12 cellular contexts compared by ENCODE assay signal in genomic region chr3:69998759-69999158, GRCh38. TPM values are rescaled to one million over a fixed set of nuclear protein-coding genes. Genes with fewer than 3 reads are reported as not detected.
A peak's percentile ranks its signal among the peaks of the same experiment; 100 is the strongest.
DNase-seq lines count a peak whose midpoint lies in the region; ATAC-seq, FAIRE-seq and TF ChIP-seq lines count a peak whose summit lies in the region.
"Had no signal": no experiment of that assay in that cellular context is flagged by ENCODE, and none has a peak within 500 bp of the region (broad histone marks: within the 10 kb centered on the region; RNA-seq: fewer than 3 reads in every experiment).

No MANE protein-coding gene starts in this region.

- ATAC-seq in pancreas (peak; percentile 28 to 62 (median 46)), GM18519 (IDR thresholded peaks at IDR 0.05; ENCODE audit: low FRiP score, unreplicated experiment) (no peak)
- ATAC-seq in activated naive CD8-positive, alpha-beta T cell treated with anti-CD3 and anti-CD28 coated beads, Interleukin-2, amount 50 U/mL, for 24 hours = no peak
- ATAC-seq: activated CD4-positive, alpha-beta T cell treated with anti-CD3 and anti-CD28 coated beads for 36 hours had no signal

- H3K9me2 ChIP-seq in PC-9 (ENCODE audit: insufficient read depth) = no peaks in the 10 kb centered on the region

- 20 to 21% methylated on average over 3 of the region's 3 CpGs for WGBS in pancreas, 2 donors

- TF ChIP-seq CTCF in PC-9 (conservative IDR thresholded peaks at IDR 0.05) = no peak
- TF ChIP-seq CTCF in fibroblast of lung (conservative IDR thresholded peaks at IDR 0.05 in 1 of 2, IDR thresholded peaks at IDR 0.05 in 1 of 2; ENCODE audit: low read depth in 1 of 2, low read length in 2 of 2) = no peak
- TF ChIP-seq CTCF in pancreas (IDR thresholded peaks at IDR 0.05) = no peak
- no peak for TF ChIP-seq CTCF in GM13976 (IDR thresholded peaks at IDR 0.05; ENCODE audit: borderline replicate concordance, control extremely low read depth, extremely low read depth, insufficient read depth, missing control alignments)

- H3K9me3 ChIP-seq in PC-9 (ENCODE audit: insufficient read depth, low read depth) (no peaks in the 10 kb centered on the region), fibroblast of lung (ENCODE audit: control insufficient read depth, insufficient read depth, low read depth, low read length) (no peaks in the 10 kb centered on the region), pancreas (no peaks in the 10 kb centered on the region)

- H3K4me3 Mint-ChIP-seq in activated naive CD8-positive, alpha-beta T cell treated with anti-CD3 and anti-CD28 coated beads, Interleukin-2, amount 50 U/mL, for 24 hours = no peak overlapping the region
- H3K4me3 Mint-ChIP-seq: activated CD4-positive, alpha-beta T cell treated with anti-CD3 and anti-CD28 coated beads for 36 hours; CD4-positive, alpha-beta memory T cell had no signal

- no peaks in the 10 kb centered on the region for H3F3A ChIP-seq in PC-9 (ENCODE audit: insufficient read depth, low read depth)

- intact Hi-C loops in PC-9 (cut with micrococcal nuclease; ENCODE audit: unreplicated experiment) = no loop called here
- intact Hi-C loops in pancreas (cut with DNase I) = no loop called here

- H3K27me3 ChIP-seq in ACC112 (ENCODE audit: insufficient read depth, low read length) (peaks cover 18% of the 10 kb centered on the region), PC-9 (ENCODE audit: insufficient read depth, low read depth) (peaks cover 29% of the 10 kb centered on the region), fibroblast of lung (ENCODE audit: control insufficient read depth, insufficient read depth, low read length) (no peaks in the 10 kb centered on the region), pancreas (no peaks in the 10 kb centered on the region)

- peak overlapping the region; percentile 44 for H3K4me2 ChIP-seq in PC-9
- peak overlapping the region; percentile 7 for H3K4me2 ChIP-seq in fibroblast of lung (ENCODE audit: extremely low read depth, insufficient read depth, low read length)

- H3K36me3 ChIP-seq in ACC112 (ENCODE audit: insufficient read depth, low read length) = no peaks in the 10 kb centered on the region
- H3K36me3 ChIP-seq in PC-9 (ENCODE audit: low read depth) = no peaks in the 10 kb centered on the region
- no peaks in the 10 kb centered on the region for H3K36me3 ChIP-seq in fibroblast of lung (ENCODE audit: control insufficient read depth, insufficient read depth, low read length)
- H3K36me3 ChIP-seq in pancreas = no peaks in the 10 kb centered on the region

- POLR2A ChIA-PET in PC-9 (lab: Charles Lee; ENCODE audit: unreplicated experiment) = no interaction called here

- peaks cover 2% of the 10 kb centered on the region for H3K27me3 Mint-ChIP-seq in activated naive CD8-positive, alpha-beta T cell treated with anti-CD3 and anti-CD28 coated beads, Interleukin-2, amount 50 U/mL, for 24 hours
- H3K27me3 Mint-ChIP-seq: CD4-positive, alpha-beta memory T cell had no signal

- no peak for FAIRE-seq in pancreas (lab: Jason Lieb, UNC)
- FAIRE-seq: H1 had no signal

- H3K4me1 ChIP-seq in ACC112 (ENCODE audit: control insufficient read depth, insufficient read depth, low read length, unreplicated experiment) (no peaks in the 10 kb centered on the region), PC-9 (replicated peaks; ENCODE audit: insufficient read depth) (no peaks in the 10 kb centered on the region), fibroblast of lung (ENCODE audit: control insufficient read depth, extremely low read depth, insufficient read depth, low read length) (no peaks in the 10 kb centered on the region), pancreas (no peaks in the 10 kb centered on the region)

- DNase-seq in PC-9 = no peak
- no peak for DNase-seq in fibroblast of lung (ENCODE audit: low read depth in 2 of 2)
- DNase-seq in pancreas = no peak
- DNase-seq in GM13976 (ENCODE audit: low spot score) = no peak
- no peak for DNase-seq in activated naive CD8-positive, alpha-beta T cell treated with anti-CD3 and anti-CD28 coated beads, Interleukin-2, amount 50 U/mL, for 24 hours
- DNase-seq in NCI-H345 treated with DMSO at 0.1 percent for 48 hours (lab: John Stamatoyannopoulos, UW; ENCODE audit: unreplicated experiment) = no peak
- DNase-seq: activated CD4-positive, alpha-beta T cell treated with anti-CD3 and anti-CD28 coated beads for 36 hours; activated naive CD4-positive, alpha-beta T cell treated with anti-CD3 and anti-CD28 coated beads, Interleukin-2, amount 50 U/mL, for 16 hours; CD4-positive, alpha-beta memory T cell had no signal

- CTCF ChIA-PET in PC-9 (lab: Charles Lee) = no interaction called here

- no peaks in the 10 kb centered on the region for H3K79me2 ChIP-seq in ACC112 (ENCODE audit: control insufficient read depth, insufficient read depth, low read length, unreplicated experiment)
- H3K79me2 ChIP-seq in PC-9 (ENCODE audit: low read depth) = no peaks in the 10 kb centered on the region
- no peaks in the 10 kb centered on the region for H3K79me2 ChIP-seq in fibroblast of lung (ENCODE audit: control insufficient read depth, insufficient read depth, low read length)

- no TSS peak for BruUV-seq in PC-9 (replicated peaks; lab: Mats Ljungman, UMichigan)

- H2AFZ ChIP-seq in ACC112 (ENCODE audit: low read length, unreplicated experiment) = peak overlapping the region; percentile 72
- no peak overlapping the region for H2AFZ ChIP-seq in PC-9
- peak overlapping the region; percentile 19 for H2AFZ ChIP-seq in fibroblast of lung (ENCODE audit: low read length)

- H3K4me1 Mint-ChIP-seq in activated naive CD8-positive, alpha-beta T cell treated with anti-CD3 and anti-CD28 coated beads, Interleukin-2, amount 50 U/mL, for 24 hours = no peaks in the 10 kb centered on the region
- H3K4me1 Mint-ChIP-seq: activated CD4-positive, alpha-beta T cell treated with anti-CD3 and anti-CD28 coated beads for 36 hours; CD4-positive, alpha-beta memory T cell had no signal

- H3K9me3 Mint-ChIP-seq in activated naive CD8-positive, alpha-beta T cell treated with anti-CD3 and anti-CD28 coated beads, Interleukin-2, amount 50 U/mL, for 24 hours = no peaks in the 10 kb centered on the region

- H3K27ac ChIP-seq in ACC112 (ENCODE audit: low read depth, low read length) (no peak overlapping the region), PC-9 (no peak overlapping the region), fibroblast of lung (ENCODE audit: insufficient read depth, low read length) (no peak overlapping the region), pancreas (peak overlapping the region in 3 of 4 donors; percentile 3 to 57 (median 37))

- peak overlapping the region; percentile 67 for H3K4me3 ChIP-seq in ACC112 (ENCODE audit: low read depth, low read length)
- H3K4me3 ChIP-seq in PC-9 = no peak overlapping the region
- peak overlapping the region in 3 of 4 experiments; percentile 14 to 28 (median 23) for H3K4me3 ChIP-seq in fibroblast of lung (replicated peaks in 1 of 4; ENCODE audit: control extremely low read depth in 1 of 4, insufficient read depth in 1 of 4, low read depth in 3 of 4, low read length in 4 of 4)
- peak overlapping the region in 1 of 4 donors; percentile 2 for H3K4me3 ChIP-seq in pancreas

- H3K36me3 Mint-ChIP-seq in activated naive CD8-positive, alpha-beta T cell treated with anti-CD3 and anti-CD28 coated beads, Interleukin-2, amount 50 U/mL, for 24 hours (ENCODE audit: low read depth) = no peaks in the 10 kb centered on the region
- H3K36me3 Mint-ChIP-seq: CD4-positive, alpha-beta memory T cell had no signal

- H3K9ac ChIP-seq in fibroblast of lung (ENCODE audit: insufficient read depth, low read length) = no peak overlapping the region

- H4K20me1 ChIP-seq in PC-9 (ENCODE audit: insufficient read depth) (no peaks in the 10 kb centered on the region), fibroblast of lung (ENCODE audit: control insufficient read depth, extremely low read depth, insufficient read depth, low read length) (no peaks in the 10 kb centered on the region)

- in situ Hi-C loops in GM13976 (cut with MboI; ENCODE audit: low sequenced_read_pairs, unreplicated experiment) = no loop called here

- H3K27ac Mint-ChIP-seq in activated naive CD8-positive, alpha-beta T cell treated with anti-CD3 and anti-CD28 coated beads, Interleukin-2, amount 50 U/mL, for 24 hours = no peak overlapping the region
- H3K27ac Mint-ChIP-seq: activated CD4-positive, alpha-beta T cell treated with anti-CD3 and anti-CD28 coated beads for 36 hours; CD4-positive, alpha-beta memory T cell had no signal

RNA-seq across cellular contexts. Expression of gene SAMMSON, which starts 0.8 kb away (rescaled TPM):
- total RNA-seq in PC-9 (2021) = not detected in 2 replicates
- total RNA-seq in fibroblast of lung = under 0.01 TPM in 2 replicates
- polyA plus RNA-seq in fibroblast of lung = not detected in 2 replicates
- not detected in 2 replicates for polyA plus RNA-seq in fibroblast of lung (2012)
- not detected in 2 replicates for polyA minus RNA-seq in fibroblast of lung (ENCODE audit: low replicate concordance)
- total RNA-seq in pancreas = under 1 TPM in 1 of 6 donors, not detected in 5; 0.14 TPM
- not detected for polyA plus RNA-seq in pancreas
- total RNA-seq: activated CD4-positive, alpha-beta T cell treated with anti-CD3 and anti-CD28 coated beads for 36 hours; CD4-positive, alpha-beta memory T cell; H1 had no signal
- polyA plus RNA-seq: CD4-positive, alpha-beta memory T cell; H1 had no signal

Comparison
In these comparisons a context has a peak if more than half of its experiments do, and no peak if none do; other contexts are left out.
1. H3K27ac ChIP-seq: peak in pancreas (3 of 4); none in ACC112 (single experiment), PC-9 (single experiment) and fibroblast of lung (single experiment).
2. ATAC-seq: peak in pancreas (4 of 4); none in GM18519 (single experiment) and activated naive CD8-positive, alpha-beta T cell treated with anti-CD3 and anti-CD28 coated beads, Interleukin-2, amount 50 U/mL, for 24 hours (single experiment).